12 cellular contexts compared by ENCODE assay signal in genomic region chr17:40021471-40021961, GRCh38. TPM values are rescaled to one million over a fixed set of nuclear protein-coding genes. Genes with fewer than 3 reads are reported as not detected.
DNase-seq lines count a peak whose midpoint lies in the region; ATAC-seq and TF ChIP-seq lines count a peak whose summit lies in the region.
"Had no signal": no experiment of that assay in that cellular context is flagged by ENCODE, and none has a peak within 500 bp of the region (broad histone marks: within the 10 kb centered on the region; RNA-seq: fewer than 3 reads in every experiment).

No MANE protein-coding gene starts in this region.

- no peak overlapping the region for H3K4me3 ChIP-seq in HUES6 (ENCODE audit: low read depth, low read length)

- H3K4me3 Mint-ChIP-seq in chondrocyte (ENCODE audit: unreplicated experiment) = no peak overlapping the region

- H3K9me3 Mint-ChIP-seq in chondrocyte (ENCODE audit: low read depth) = no peaks in the 10 kb centered on the region

- ATAC-seq in GM18867 (IDR thresholded peaks at IDR 0.05; ENCODE audit: unreplicated experiment) = no peak

- H3K4me1 ChIP-seq in HUES6 (ENCODE audit: control insufficient read depth, insufficient read depth, low read length) = peaks cover 20% of the 10 kb centered on the region

- no peaks in the 10 kb centered on the region for H3K27me3 Mint-ChIP-seq in chondrocyte (ENCODE audit: low read depth)

- H3K27ac Mint-ChIP-seq in chondrocyte (ENCODE audit: unreplicated experiment) = peak overlapping the region; percentile 72

- H3K9ac ChIP-seq in HUES6 (ENCODE audit: low read length) = peak overlapping the region; percentile 7

- peaks cover 38% of the 10 kb centered on the region for H3K4me1 Mint-ChIP-seq in chondrocyte (ENCODE audit: low read depth)

- peaks cover 76% of the 10 kb centered on the region for H3K36me3 ChIP-seq in HUES6 (ENCODE audit: control insufficient read depth, insufficient read depth, low read length)

- TF ChIP-seq CTCF in AG09319 (IDR thresholded peaks at IDR 0.05; ENCODE audit: low read depth, low read length) (no peak), chondrocyte (IDR thresholded peaks at IDR 0.05) (no peak)

- H3K27ac ChIP-seq in HUES6 (ENCODE audit: low read depth, low read length) = no peak overlapping the region
- H3K27ac ChIP-seq: brain microvascular endothelial cell had no signal

- no peaks in the 10 kb centered on the region for H3K27me3 ChIP-seq in HUES6 (ENCODE audit: control insufficient read depth, insufficient read depth, low read length)
- H3K27me3 ChIP-seq: brain microvascular endothelial cell had no signal

- H3K36me3 Mint-ChIP-seq in chondrocyte (ENCODE audit: low read depth) = peaks cover 31% of the 10 kb centered on the region

- DNase-seq in AG09319 (ENCODE audit: extremely low read depth, low read depth) (peak; percentile 44), chondrocyte (ENCODE audit: low spot score) (no peak), myocyte (ENCODE audit: low read depth) (peak; percentile 61), pons (ENCODE audit: low spot score) (no peak), CD1c-positive myeloid dendritic cell (ENCODE audit: extremely low spot score) (no peak), retina (no peak)
- DNase-seq: brain microvascular endothelial cell; NCI-H2081 treated with DMSO at 0.1 percent for 48 hours; stimulated activated CD4-positive, alpha-beta T cell treated with anti-CD3 and anti-CD28 coated beads, Interleukin-4, amount 100 ng/mL, for 24 hours had no signal

- H3K9me3 ChIP-seq in HUES6 (ENCODE audit: control insufficient read depth, insufficient read depth, low read depth, low read length) = no peaks in the 10 kb centered on the region

RNA-seq across cellular contexts. Expression of gene CSF3, which starts 6.3 kb away (rescaled TPM):
- total RNA-seq in chondrocyte = not detected in 3 replicates
- 0.10 and 0.11 TPM in 2 replicates for total RNA-seq in myocyte
- polyA plus RNA-seq in myocyte (2012) = not detected
- total RNA-seq: liver had no signal
- polyA plus RNA-seq: liver had no signal

RNA-seq across cellular contexts. Expression of gene MED24, which starts 32.7 kb away (rescaled TPM):
- total RNA-seq in chondrocyte (54.4 to 94.3 TPM (median 57.7 TPM) in 3 replicates), myocyte (88.7 and 90.0 TPM in 2 replicates)
- 61.5 TPM for polyA plus RNA-seq in myocyte (2012)

RNA-seq across cellular contexts. Expression of gene PSMD3, which starts 40.9 kb away (rescaled TPM):
- 83.6 to 101 TPM (median 86.9 TPM) in 3 replicates for total RNA-seq in chondrocyte
- total RNA-seq in myocyte = 171 and 186 TPM in 2 replicates
- 137 TPM for polyA plus RNA-seq in myocyte (2012)

RNA-seq across cellular contexts. Expression of gene THRA, which starts 41.2 kb away (rescaled TPM):
- 31.9 to 46.6 TPM (median 34.7 TPM) in 3 replicates for total RNA-seq in chondrocyte
- total RNA-seq in myocyte = 52.5 and 61.1 TPM in 2 replicates
- polyA plus RNA-seq in myocyte (2012) = 38.9 TPM

RNA-seq across cellular contexts. Expression of gene GSDMA, which starts 58.7 kb away (rescaled TPM):
- not detected in 3 replicates for total RNA-seq in chondrocyte
- total RNA-seq in myocyte = not detected in 2 replicates
- not detected for polyA plus RNA-seq in myocyte (2012)

Comparison
In these comparisons a context has a peak if more than half of its experiments do, and no peak if none do; other contexts are left out.
1. DNase-seq: peak in AG09319 (single experiment) and myocyte (single experiment); none in chondrocyte (single experiment), pons (single experiment), CD1c-positive myeloid dendritic cell (single experiment) and retina (single experiment).